In the genomic region with DNA sequence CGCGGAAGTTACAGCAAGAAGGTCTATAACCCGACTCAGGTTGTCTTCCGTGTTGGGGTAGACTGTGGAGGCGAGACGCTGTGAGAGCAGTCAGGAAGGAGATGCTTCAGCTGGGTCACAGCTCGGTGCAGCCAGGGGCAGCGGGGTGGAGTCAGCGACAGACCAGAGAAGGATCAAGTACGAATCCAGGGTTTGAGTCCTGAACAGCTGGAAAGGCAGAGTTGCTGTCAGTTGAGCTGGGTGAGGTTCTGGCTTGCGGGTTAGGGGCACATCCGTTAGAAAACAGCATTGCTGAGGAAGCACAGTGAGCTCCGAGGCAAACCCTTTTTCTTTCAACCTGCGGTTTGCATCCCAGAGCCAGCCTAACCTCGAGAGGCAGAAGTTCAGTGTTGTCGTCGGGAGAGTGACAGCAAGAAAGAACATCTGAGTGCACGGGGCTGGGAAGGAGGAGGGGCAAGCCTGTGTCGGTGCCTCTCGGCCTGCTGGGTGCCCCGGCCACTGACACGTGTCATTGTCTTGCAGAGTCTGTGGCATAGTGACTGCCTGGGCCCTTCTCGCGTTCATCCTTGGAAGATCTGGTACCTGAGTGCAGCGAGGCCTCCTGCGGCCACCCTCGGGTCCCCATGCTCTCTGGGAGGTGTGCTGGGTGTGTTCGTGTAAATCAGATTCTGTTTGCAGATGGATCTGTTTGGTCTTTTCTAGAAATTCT, we compare ENCODE assay signal across 10 cellular contexts. TPM values are rescaled to one million over a fixed set of nuclear protein-coding genes. Genes with fewer than 3 reads are reported as not detected.
DNase-seq lines count a peak whose midpoint lies in the region; ATAC-seq and TF ChIP-seq lines count a peak whose summit lies in the region.
"Had no signal": no experiment of that assay in that cellular context is flagged by ENCODE, and none has a peak within 500 bp of the region (broad histone marks: within the 10 kb centered on the region; RNA-seq: fewer than 3 reads in every experiment).

No MANE protein-coding gene starts in this region.

- no peaks in the 10 kb centered on the region for H3K9me3 Mint-ChIP-seq in CD8-positive, alpha-beta memory T cell

- H3K27me3 Mint-ChIP-seq in CD8-positive, alpha-beta memory T cell: peaks cover 0 to 3% of the 10 kb centered on the region in 2 donors

- CTCF ChIA-PET in CD8-positive, alpha-beta memory T cell (lab: Charles Lee): interaction anchor here (1.3 to 1.7 kb wide), 2 partner anchors 9 to 13 kb away, joined by 3 to 4 read pairs; no protein-coding TSS in a partner anchor

- intact Hi-C loops in mucosa of descending colon (cut with DNase I, micrococcal nuclease) (no loop called here), esophagus muscularis mucosa (cut with DNase I) (no loop called here)

- peak overlapping the region in 7 of 8 donors; percentile 55 to 88 (median 81) for H3K27ac Mint-ChIP-seq in CD8-positive, alpha-beta memory T cell

- peaks cover 15 to 16% (median 16%) of the 10 kb centered on the region in 3 donors for H3K4me1 Mint-ChIP-seq in CD8-positive, alpha-beta memory T cell

- WGBS in esophagus muscularis mucosa: 62% methylated on average over 27 of the region's 28 CpGs

- H3K36me3 ChIP-seq in CD8-positive, alpha-beta memory T cell (ENCODE audit: insufficient read depth, low read length): no peaks in the 10 kb centered on the region
- no peaks in the 10 kb centered on the region for H3K36me3 ChIP-seq in mucosa of descending colon (ENCODE audit: low read depth)
- peaks cover 0 to 4% (median 0%) of the 10 kb centered on the region in 4 donors for H3K36me3 ChIP-seq in esophagus muscularis mucosa

- H3K27me3 ChIP-seq in CD8-positive, alpha-beta memory T cell (ENCODE audit: insufficient read depth, low read length, poor library complexity, severe bottlenecking): peaks cover 6% of the 10 kb centered on the region
- H3K27me3 ChIP-seq in esophagus muscularis mucosa: no peaks in the 10 kb centered on the region

- TF ChIP-seq EP300 in esophagus muscularis mucosa (IDR thresholded peaks at IDR 0.05): no peak

- ATAC-seq in HG02973 (IDR thresholded peaks at IDR 0.05; ENCODE audit: unreplicated experiment) (peak; percentile 67), mucosa of descending colon (peak; percentile 45)

- no peak overlapping the region for H3K27ac ChIP-seq in CD8-positive, alpha-beta memory T cell (ENCODE audit: low read depth, low read length)
- no peak overlapping the region for H3K27ac ChIP-seq in esophagus muscularis mucosa (replicated peaks in 1 of 4)

- no peak for TF ChIP-seq CTCF in mucosa of descending colon (IDR thresholded peaks at IDR 0.05)
- no peak for TF ChIP-seq CTCF in esophagus muscularis mucosa (IDR thresholded peaks at IDR 0.05)

- peak in 3 of 5 donors; percentile 9 to 58 (median 36) for DNase-seq in CD8-positive, alpha-beta memory T cell
- DNase-seq in activated CD4-positive, alpha-beta T cell treated with anti-CD3 and anti-CD28 coated beads for 48 hours: peak; percentile 50
- DNase-seq in mucosa of descending colon: no peak
- no peak for DNase-seq in esophagus muscularis mucosa (ENCODE audit: extremely low spot score)
- no peak for DNase-seq in GM19240 (ENCODE audit: insufficient read length, low spot score)
- no peak for DNase-seq in H4 (ENCODE audit: low spot score)
- DNase-seq in islet precursor cell: no peak
- DNase-seq: Karpas-422, left cardiac atrium had no signal

- peak overlapping the region; percentile 71 to 89 (median 81) for H3K4me3 Mint-ChIP-seq in CD8-positive, alpha-beta memory T cell

- H3K36me3 Mint-ChIP-seq in CD8-positive, alpha-beta memory T cell: peaks cover 1 to 6% (median 2%) of the 10 kb centered on the region in 3 donors

- H3K9me3 ChIP-seq in CD8-positive, alpha-beta memory T cell (ENCODE audit: low read length): no peaks in the 10 kb centered on the region
- H3K9me3 ChIP-seq in mucosa of descending colon (no peaks in the 10 kb centered on the region), esophagus muscularis mucosa (no peaks in the 10 kb centered on the region)

- TF ChIP-seq POLR2A in esophagus muscularis mucosa (IDR thresholded peaks at IDR 0.05; ENCODE audit: low read depth): no peak

- peak overlapping the region; percentile 36 for H3K4me3 ChIP-seq in CD8-positive, alpha-beta memory T cell (ENCODE audit: low read length)
- H3K4me3 ChIP-seq in mucosa of descending colon (no peak overlapping the region), esophagus muscularis mucosa (no peak overlapping the region)

- peaks cover 18% of the 10 kb centered on the region for H3K4me1 ChIP-seq in CD8-positive, alpha-beta memory T cell (ENCODE audit: insufficient read depth, low read length)
- H3K4me1 ChIP-seq in mucosa of descending colon (ENCODE audit: low read depth) (no peaks in the 10 kb centered on the region), esophagus muscularis mucosa (no peaks in the 10 kb centered on the region)

- POLR2A ChIA-PET in CD8-positive, alpha-beta memory T cell (lab: Charles Lee): no interaction called here

RNA-seq across cellular contexts. Expression of a gene that starts 20.0 kb away (rescaled TPM):
- under 1 TPM; 0.39 to 0.80 TPM for total RNA-seq in CD8-positive, alpha-beta memory T cell
- polyA plus RNA-seq in CD8-positive, alpha-beta memory T cell: not detected
- total RNA-seq in mucosa of descending colon (1 to 10 TPM in 1 of 3 donors, not detected in 2; 1.3 TPM), esophagus muscularis mucosa (under 1 TPM in 1 of 4 donors, not detected in 3; 0.23 TPM)
- total RNA-seq in H4 (2014; rRNA removed; shearing (Covaris generic)): not detected in 2 replicates

RNA-seq across cellular contexts. Expression of a gene that starts 29.8 kb away (rescaled TPM):
- 100 to 1,000 TPM; 129 to 130 TPM for total RNA-seq in CD8-positive, alpha-beta memory T cell
- polyA plus RNA-seq in CD8-positive, alpha-beta memory T cell: 101 TPM
- total RNA-seq in mucosa of descending colon: 10 to 100 TPM; 51.1 to 65.5 (median 62.0) TPM
- 10 to 100 TPM; 63.3 to 92.9 (median 69.2) TPM for total RNA-seq in esophagus muscularis mucosa
- 107 and 120 TPM in 2 replicates for total RNA-seq in H4 (2014; rRNA removed; shearing (Covaris generic))

RNA-seq across cellular contexts. Expression of a gene that starts 30.7 kb away (rescaled TPM):
- total RNA-seq in CD8-positive, alpha-beta memory T cell: 100 to 1,000 TPM; 589 to 617 TPM
- 98.2 TPM for polyA plus RNA-seq in CD8-positive, alpha-beta memory T cell
- total RNA-seq in mucosa of descending colon (100 to 1,000 TPM; 139 to 205 (median 170) TPM), esophagus muscularis mucosa (100 to 1,000 TPM; 103 to 140 (median 121) TPM)
- total RNA-seq in H4 (2014; rRNA removed; shearing (Covaris generic)): 210 and 251 TPM in 2 replicates

RNA-seq across cellular contexts. Expression of a gene that starts 58.2 kb away (rescaled TPM):
- total RNA-seq in CD8-positive, alpha-beta memory T cell: 10 to 100 TPM; 68.8 to 69.7 TPM
- 33.3 TPM for polyA plus RNA-seq in CD8-positive, alpha-beta memory T cell
- total RNA-seq in mucosa of descending colon (10 to 100 TPM; 31.3 to 94.1 (median 71.1) TPM), esophagus muscularis mucosa (1 to 10 TPM; 4.7 to 9.1 (median 6.9) TPM)
- 37.4 and 40.5 TPM in 2 replicates for total RNA-seq in H4 (2014; rRNA removed; shearing (Covaris generic))

Comparison
In these comparisons a context has a peak if more than half of its experiments do, and no peak if none do; other contexts are left out.
1. DNase-seq: peak in CD8-positive, alpha-beta memory T cell (3 of 5) and activated CD4-positive, alpha-beta T cell treated with anti-CD3 and anti-CD28 coated beads for 48 hours (single experiment); none in mucosa of descending colon (0 of 3), esophagus muscularis mucosa (single experiment), GM19240 (single experiment), H4 (single experiment) and islet precursor cell (single experiment).